ENCODE assay signal across 1 cellular context in genomic region chr5:150189728-150190502, GRCh38.
TF ChIP-seq lines count a peak whose summit lies in the region.

Gene SLC6A7 (plus strand): TSS chr5:150190062. CDS start chr5:150190328, 266 bp downstream.

TF ChIP-seq in IMR-90, 13 proteins besides CTCF, POLR2A, EP300 and RAD21:
- TF ChIP-seq NFE2L2 (IDR thresholded peaks at IDR 0.05; ENCODE audit: low read depth, low read length) (no peak), MAZ (IDR thresholded peaks at IDR 0.05; ENCODE audit: borderline replicate concordance, low read depth, low read length) (no peak), FOS (IDR thresholded peaks at IDR 0.05; ENCODE audit: low read depth, low read length) (no peak), CEBPB (IDR thresholded peaks at IDR 0.05; ENCODE audit: low read depth, low read length) (no peak)
